In genomic region chrX:15335135-15336022, GRCh38 we compare ENCODE assay signal across 8 cellular contexts. TPM values are rescaled to one million over a fixed set of nuclear protein-coding genes. Genes with fewer than 3 reads are reported as not detected.
DNase-seq lines count a peak whose midpoint lies in the region; ATAC-seq lines count a peak whose summit lies in the region.

Gene PIGA, minus strand, starts transcription at chrX:15335523. Its CDS starts 3,593 bp downstream, at chrX:15331930.

- H3K9me3 ChIP-seq in Karpas-422 (ENCODE audit: low read length), result no peaks in the 10 kb centered on the region

- H3K27me3 ChIP-seq in Karpas-422 (ENCODE audit: low read length), result no peaks in the 10 kb centered on the region

- H3K79me2 ChIP-seq in Karpas-422 (ENCODE audit: low read length), result peaks cover 24% of the 10 kb centered on the region

- peak; percentile 99 for ATAC-seq in GM21825 (IDR thresholded peaks at IDR 0.05; ENCODE audit: unreplicated experiment)
- peak; percentile 86 to 88 for ATAC-seq in naive B cell (ENCODE audit: low read depth in 2 of 2)
- ATAC-seq in stimulated activated memory B cell treated with anti-CD40 and anti-IgM and Interleukin-4, amounts not matched to agents 10 μg/mL and 1 μg/mL and 100 μg/mL, for 72 hours, result peak; percentile 100

- H3K27ac Mint-ChIP-seq in naive B cell, result peak within 1 kb of the TSS; percentile 95 to 99 (median 98)
- H3K27ac Mint-ChIP-seq in stimulated activated memory B cell treated with anti-CD40 and anti-IgM and Interleukin-4, amounts not matched to agents 10 μg/mL and 1 μg/mL and 100 μg/mL, for 72 hours, result peak within 1 kb of the TSS; percentile 85

- H3K4me1 ChIP-seq in Karpas-422 (ENCODE audit: low read length), result peaks cover 15% of the 10 kb centered on the region

- peak within 1 kb of the TSS; percentile 87 to 95 (median 92) for H3K4me3 Mint-ChIP-seq in naive B cell
- peak within 1 kb of the TSS; percentile 94 for H3K4me3 Mint-ChIP-seq in stimulated activated memory B cell treated with anti-CD40 and anti-IgM and Interleukin-4, amounts not matched to agents 10 μg/mL and 1 μg/mL and 100 μg/mL, for 72 hours

- H3K27me3 Mint-ChIP-seq in naive B cell, result peaks cover 8 to 26% (median 15%) of the 10 kb centered on the region in 3 donors
- H3K27me3 Mint-ChIP-seq in stimulated activated memory B cell treated with anti-CD40 and anti-IgM and Interleukin-4, amounts not matched to agents 10 μg/mL and 1 μg/mL and 100 μg/mL, for 72 hours, result no peaks in the 10 kb centered on the region

- no peak within 1 kb of the TSS for H3K27ac ChIP-seq in Karpas-422 (ENCODE audit: low read length)

- no peaks in the 10 kb centered on the region for H3K36me3 Mint-ChIP-seq in naive B cell
- peaks cover 6% of the 10 kb centered on the region for H3K36me3 Mint-ChIP-seq in stimulated activated memory B cell treated with anti-CD40 and anti-IgM and Interleukin-4, amounts not matched to agents 10 μg/mL and 1 μg/mL and 100 μg/mL, for 72 hours

- no peaks in the 10 kb centered on the region for H4K20me1 ChIP-seq in Karpas-422 (ENCODE audit: insufficient read depth, low read depth, low read length)

- H3K9me3 Mint-ChIP-seq in naive B cell, result peaks cover 0 to 4% (median 0%) of the 10 kb centered on the region in 7 donors
- no peaks in the 10 kb centered on the region for H3K9me3 Mint-ChIP-seq in stimulated activated memory B cell treated with anti-CD40 and anti-IgM and Interleukin-4, amounts not matched to agents 10 μg/mL and 1 μg/mL and 100 μg/mL, for 72 hours

- peaks cover 0 to 11% (median 4%) of the 10 kb centered on the region in 3 donors for H3K4me1 Mint-ChIP-seq in naive B cell
- H3K4me1 Mint-ChIP-seq in stimulated activated memory B cell treated with anti-CD40 and anti-IgM and Interleukin-4, amounts not matched to agents 10 μg/mL and 1 μg/mL and 100 μg/mL, for 72 hours, result peaks cover 13% of the 10 kb centered on the region

- H3K36me3 ChIP-seq in Karpas-422 (ENCODE audit: insufficient read depth, low read length), result no peaks in the 10 kb centered on the region

- peak within 1 kb of the TSS; percentile 78 for H3K9ac ChIP-seq in Karpas-422 (ENCODE audit: low read length)

- H3K4me3 ChIP-seq in Karpas-422 (ENCODE audit: low read length), result peak within 1 kb of the TSS; percentile 69

- DNase-seq in DMS79 treated with DMSO at 0.1 percent for 48 hours (lab: John Stamatoyannopoulos, UW), result peak; percentile 66
- peak; percentile 96 for DNase-seq in Karpas-422
- DNase-seq in RKO (ENCODE audit: low spot score), result peak; percentile 94
- peak; percentile 81 for DNase-seq in activated T-helper 1 cell treated with Interleukin-2 at 50 U/mL for 16 hours (ENCODE audit: low read depth)
- peak; percentile 97 for DNase-seq in fibroblast of gingiva (ENCODE audit: low read depth)
- peak; percentile 91 for DNase-seq in naive B cell

- H3K4me2 ChIP-seq in Karpas-422 (ENCODE audit: low read depth, low read length, poor library complexity, severe bottlenecking), result peak within 1 kb of the TSS; percentile 69

- H2AFZ ChIP-seq in Karpas-422 (ENCODE audit: low read length), result peak within 1 kb of the TSS; percentile 29; the same call in 1 of the 2 replicates

- no peaks in the 10 kb centered on the region for H3K9me2 ChIP-seq in Karpas-422 (replicated peaks; ENCODE audit: insufficient read depth, low read length)

RNA-seq across cellular contexts. Expression of gene PIGA, which starts in this region (rescaled TPM):
- 8.2 and 39.5 TPM in 2 replicates for total RNA-seq in Karpas-422 (2014; rRNA removed; shearing (Covaris generic); ENCODE audit: low replicate concordance)
- polyA plus RNA-seq in naive B cell (ENCODE audit: low read depth in 6 of 6), result 10 to 100 TPM in 1 of 6 donors, 1 to 10 TPM in 5; 3.4 to 12.0 (median 7.8) TPM
